Comparison of ENCODE assay signal across 17 cellular contexts in genomic region chr19:2902590-2903218, GRCh38. TPM values are rescaled to one million over a fixed set of nuclear protein-coding genes. Genes with fewer than 3 reads are reported as not detected.
DNase-seq lines count a peak whose midpoint lies in the region; ATAC-seq, FAIRE-seq and TF ChIP-seq lines count a peak whose summit lies in the region.
"Had no signal": no experiment of that assay in that cellular context is flagged by ENCODE, and none has a peak within 500 bp of the region (broad histone marks: within the 10 kb centered on the region; RNA-seq: fewer than 3 reads in every experiment).

No MANE protein-coding gene starts in this region.

- H3K9me3 Mint-ChIP-seq in CD4-positive, alpha-beta memory T cell, result peaks cover 0 to 4% (median under 1%) of the 10 kb centered on the region in 8 donors
- H3K9me3 Mint-ChIP-seq in WTC11, result peaks cover 4% of the 10 kb centered on the region

- H3K9me3 ChIP-seq in BLaER1 treated with 17β-estradiol and CSF1 and Interleukin-3, amounts not matched to agents 10 nM and 100 nM (replicated peaks in 1 of 11), result peaks cover 26 to 46% (median 36%) of the 10 kb centered on the region in 11 experiments
- H3K9me3 ChIP-seq in CD4-positive, alpha-beta memory T cell (ENCODE audit: control insufficient read depth in 1 of 2, low read length in 2 of 2), result no peaks in the 10 kb centered on the region
- H3K9me3 ChIP-seq in keratinocyte (ENCODE audit: control insufficient read depth, low read depth, low read length), result no peaks in the 10 kb centered on the region
- H3K9me3 ChIP-seq: mucosa of descending colon had no signal

- POLR2A ChIA-PET in CD4-positive, alpha-beta memory T cell (lab: Charles Lee; ENCODE audit: partially characterized antibody), result no interaction called here
- POLR2A ChIA-PET in WTC11 (lab: Charles Lee), result no interaction called here

- H3K27me3 Mint-ChIP-seq in CD4-positive, alpha-beta memory T cell, result no peaks in the 10 kb centered on the region
- peaks cover 3% of the 10 kb centered on the region for H3K27me3 Mint-ChIP-seq in WTC11 (ENCODE audit: low read depth)

- no peaks in the 10 kb centered on the region for H3K9me1 ChIP-seq in keratinocyte (ENCODE audit: control insufficient read depth, extremely low read depth, insufficient read depth, low read length)

- peaks cover 60% of the 10 kb centered on the region for H3K79me2 ChIP-seq in keratinocyte (ENCODE audit: control insufficient read depth, insufficient read depth, low read length)

- peak overlapping the region in 1 of 7 donors; percentile 35 for H3K27ac Mint-ChIP-seq in CD4-positive, alpha-beta memory T cell
- 0 out of 2 replicates have a peak overlapping the region, but pooled peaks have one; percentile 15 for H3K27ac Mint-ChIP-seq in WTC11

- no peaks in the 10 kb centered on the region for H3K27me3 ChIP-seq in BLaER1 treated with 17β-estradiol and CSF1 and Interleukin-3, amounts not matched to agents 10 nM and 100 nM
- no peaks in the 10 kb centered on the region for H3K27me3 ChIP-seq in CD4-positive, alpha-beta memory T cell (ENCODE audit: insufficient read depth, low read length)
- H3K27me3 ChIP-seq in keratinocyte (ENCODE audit: control insufficient read depth, extremely low read depth, insufficient read depth, low read length), result no peaks in the 10 kb centered on the region

- intact Hi-C loops in CD4-positive, alpha-beta memory T cell (cut with micrococcal nuclease), result no loop called here

- DNase-seq in CD4-positive, alpha-beta memory T cell, result no peak
- DNase-seq in WTC11 (ENCODE audit: low spot score) (no peak), keratinocyte (ENCODE audit: low read depth, low spot score) (no peak), ureter (ENCODE audit: low spot score) (no peak), G401 (ENCODE audit: low spot score) (no peak)
- DNase-seq: activated CD8-positive, alpha-beta memory T cell treated with anti-CD3 and anti-CD28 coated beads for 24 hours; EL; head of caudate nucleus; Kasumi-1; kidney glomerular epithelial cell; NCI-H1436 treated with DMSO at 0.1 percent for 48 hours; stimulated activated CD4-positive, alpha-beta T cell treated with anti-CD3 and anti-CD28 coated beads, Interleukin-12 subunit alpha, Interleukin-12 subunit beta, amount 100 ng/mL, for 4 hours had no signal

- FAIRE-seq in keratinocyte (lab: Jason Lieb, UNC), result peak; percentile 36

- CTCF ChIA-PET in CD4-positive, alpha-beta memory T cell (lab: Charles Lee; ENCODE audit: partially characterized antibody), result no interaction called here
- CTCF ChIA-PET in WTC11 (lab: Charles Lee), result interaction anchor here (0.5 to 1.4 kb wide), 2 partner anchors 15 to 193 kb away, joined by 3 read pairs; no protein-coding TSS in a partner anchor

- H2AFZ ChIP-seq in keratinocyte (ENCODE audit: control insufficient read depth, low read length), result no peak overlapping the region

- H3K36me3 ChIP-seq in BLaER1 treated with 17β-estradiol and CSF1 and Interleukin-3, amounts not matched to agents 10 nM and 100 nM, result peaks cover 0 to 24% (median 18%) of the 10 kb centered on the region in 11 experiments; a peak in 19 of 22 replicates
- no peaks in the 10 kb centered on the region for H3K36me3 ChIP-seq in CD4-positive, alpha-beta memory T cell (ENCODE audit: insufficient read depth, low read length)
- H3K36me3 ChIP-seq in keratinocyte (ENCODE audit: control insufficient read depth in 2 of 2, extremely low read depth in 1 of 2, insufficient read depth in 2 of 2, low read length in 2 of 2), result peaks cover 0 to 4% of the 10 kb centered on the region in 2 experiments

- H3K4me1 Mint-ChIP-seq in CD4-positive, alpha-beta memory T cell, result peaks cover 19 to 37% (median 24%) of the 10 kb centered on the region in 4 donors
- peaks cover 10% of the 10 kb centered on the region for H3K4me1 Mint-ChIP-seq in WTC11

- H3K4me3 ChIP-seq in BLaER1 treated with 17β-estradiol and CSF1 and Interleukin-3, amounts not matched to agents 10 nM and 100 nM, result peak overlapping the region in 6 of 10 experiments; percentile 5 to 90 (median 56); a peak in 4 of 20 replicates
- no peak overlapping the region for H3K4me3 ChIP-seq in CD4-positive, alpha-beta memory T cell (ENCODE audit: low read length in 2 of 2)
- H3K4me3 ChIP-seq in keratinocyte (ENCODE audit: control insufficient read depth in 2 of 3, extremely low read depth in 1 of 3, insufficient read depth in 2 of 3, low read depth in 1 of 3, low read length in 3 of 3), result peak overlapping the region in 1 of 3 experiments; percentile 79
- H3K4me3 ChIP-seq: mucosa of descending colon had no signal

- peak overlapping the region in 8 of 11 experiments; percentile 13 to 90 (median 84); a peak in 13 of 22 replicates for H3K9ac ChIP-seq in BLaER1 treated with 17β-estradiol and CSF1 and Interleukin-3, amounts not matched to agents 10 nM and 100 nM
- no peak overlapping the region for H3K9ac ChIP-seq in keratinocyte (ENCODE audit: control insufficient read depth, extremely low read depth, insufficient read depth, low read length)

- no peak for ATAC-seq in WTC11
- no peak for ATAC-seq in HG02642 (IDR thresholded peaks at IDR 0.05; ENCODE audit: poor library complexity, unreplicated experiment)
- no peak for ATAC-seq in GM18520 (IDR thresholded peaks at IDR 0.05; ENCODE audit: unreplicated experiment)

- H3K4me3 Mint-ChIP-seq in CD4-positive, alpha-beta memory T cell, result peak overlapping the region in 6 of 8 donors; percentile 67 to 100 (median 94)
- peak overlapping the region; percentile 97 for H3K4me3 Mint-ChIP-seq in WTC11
- H3K4me3 Mint-ChIP-seq: CD14-positive monocyte had no signal

- peaks cover 0 to 31% (median 24%) of the 10 kb centered on the region in 11 experiments; a peak in 13 of 22 replicates for H4K20me1 ChIP-seq in BLaER1 treated with 17β-estradiol and CSF1 and Interleukin-3, amounts not matched to agents 10 nM and 100 nM
- H4K20me1 ChIP-seq in keratinocyte (ENCODE audit: control insufficient read depth, extremely low read depth, insufficient read depth, low read length), result no peaks in the 10 kb centered on the region

- peaks cover 27 to 59% (median 52%) of the 10 kb centered on the region in 10 experiments for H3K4me1 ChIP-seq in BLaER1 treated with 17β-estradiol and CSF1 and Interleukin-3, amounts not matched to agents 10 nM and 100 nM
- peaks cover 15% of the 10 kb centered on the region for H3K4me1 ChIP-seq in CD4-positive, alpha-beta memory T cell (ENCODE audit: insufficient read depth, low read length)
- peaks cover 15% of the 10 kb centered on the region for H3K4me1 ChIP-seq in keratinocyte (ENCODE audit: control insufficient read depth, extremely low read depth, insufficient read depth, low read length)

- TF ChIP-seq CTCF in WTC11 (IDR thresholded peaks at IDR 0.05) (no peak), keratinocyte (optimal IDR thresholded peaks at IDR 0.05 in 1 of 3, IDR thresholded peaks at IDR 0.05 in 1 of 3, conservative IDR thresholded peaks at IDR 0.05 in 1 of 3; ENCODE audit: extremely low read depth in 1 of 3, insufficient read depth in 2 of 3, low read length in 3 of 3) (no peak)

- dilution Hi-C loops in keratinocyte (cut with MboI; ENCODE audit: extremely low pct_ligation_motif_present, low sequenced_read_pairs), result no loop called here

- H3K4me2 ChIP-seq in BLaER1 treated with 17β-estradiol and CSF1 and Interleukin-3, amounts not matched to agents 10 nM and 100 nM, result peak overlapping the region; percentile 76 to 94 (median 86)
- peak overlapping the region; percentile 94 for H3K4me2 ChIP-seq in keratinocyte (ENCODE audit: control insufficient read depth, extremely low read depth, insufficient read depth, low read depth, low read length)

- in situ Hi-C loops in G401 (cut with HindIII; ENCODE audit: low sequenced_read_pairs), result no loop called here

- H3K27ac ChIP-seq in BLaER1 treated with 17β-estradiol and CSF1 and Interleukin-3, amounts not matched to agents 10 nM and 100 nM, result peak overlapping the region in 2 of 11 experiments; percentile 30 to 36; a peak in 3 of 22 replicates
- H3K27ac ChIP-seq in CD4-positive, alpha-beta memory T cell (ENCODE audit: low read depth, low read length), result no peak overlapping the region
- H3K27ac ChIP-seq in keratinocyte (ENCODE audit: control insufficient read depth, insufficient read depth, low read length), result no peak overlapping the region

- peaks cover 4 to 5% of the 10 kb centered on the region in 2 donors for H3K36me3 Mint-ChIP-seq in CD4-positive, alpha-beta memory T cell
- no peaks in the 10 kb centered on the region for H3K36me3 Mint-ChIP-seq in WTC11

RNA-seq across cellular contexts. Expression of gene ZNF57, which starts 2.0 kb away (rescaled TPM):
- 1 to 10 TPM; 4.2 to 4.7 TPM for total RNA-seq in CD4-positive, alpha-beta memory T cell
- 1 to 10 TPM; 2.1 to 4.1 TPM for polyA plus RNA-seq in CD4-positive, alpha-beta memory T cell
- 6.7 to 8.9 TPM (median 6.8 TPM) in 3 replicates for total RNA-seq in WTC11 (2021)
- 9.4 to 10.1 TPM (median 9.7 TPM) in 3 replicates for polyA plus RNA-seq in keratinocyte
- polyA plus RNA-seq in keratinocyte (2011; ENCODE audit: low read depth), result 13.6 TPM
- 5.2 and 9.5 TPM in 2 replicates for polyA plus RNA-seq in keratinocyte (2011; cell fraction: cytosol; rRNA removed)
- polyA plus RNA-seq in keratinocyte (2011; cell fraction: nucleus; rRNA removed), result 10.3 and 10.9 TPM in 2 replicates
- polyA plus RNA-seq in keratinocyte (2012; ENCODE audit: low replicate concordance), result 6.6 and 16.9 TPM in 2 replicates
- polyA minus RNA-seq in keratinocyte, result 3.3 to 15.6 TPM (median 15.3 TPM) in 3 replicates
- 8.6 TPM for polyA minus RNA-seq in keratinocyte (2011; cell fraction: cytosol; rRNA and poly(A)+ RNA removed)
- 6.0 and 9.4 TPM in 2 replicates for polyA minus RNA-seq in keratinocyte (2011; cell fraction: nucleus; rRNA and poly(A)+ RNA removed)
- total RNA-seq in ureter, result 9.6 TPM
- 12.0 and 20.8 TPM in 2 replicates for total RNA-seq in G401 (2014; rRNA removed; shearing (Covaris generic))

RNA-seq across cellular contexts. Expression of gene ZNF556, which starts 35.6 kb away (rescaled TPM):
- total RNA-seq in CD4-positive, alpha-beta memory T cell, result not detected
- polyA plus RNA-seq in CD4-positive, alpha-beta memory T cell, result not detected
- total RNA-seq in WTC11 (2021) (0.02 to 0.11 TPM in 2 of 3 replicates, not detected in the other), ureter (not detected)
- 0.01 to 0.05 TPM in 2 of 3 replicates, not detected in the other for polyA plus RNA-seq in keratinocyte
- polyA plus RNA-seq in keratinocyte (2011; ENCODE audit: low read depth), result 0.19 TPM
- polyA plus RNA-seq in keratinocyte (2011; cell fraction: cytosol; rRNA removed), result not detected in 2 replicates
- 0.05 TPM in 1 of 2 replicates, not detected in the other for polyA plus RNA-seq in keratinocyte (2011; cell fraction: nucleus; rRNA removed)
- not detected in 2 replicates for polyA plus RNA-seq in keratinocyte (2012; ENCODE audit: low replicate concordance)
- 0.03 to 0.10 TPM in 2 of 3 replicates, not detected in the other for polyA minus RNA-seq in keratinocyte
- polyA minus RNA-seq in keratinocyte (2011; cell fraction: cytosol; rRNA and poly(A)+ RNA removed), result not detected
- not detected in 2 replicates for polyA minus RNA-seq in keratinocyte (2011; cell fraction: nucleus; rRNA and poly(A)+ RNA removed)
- 0.25 and 0.31 TPM in 2 replicates for total RNA-seq in G401 (2014; rRNA removed; shearing (Covaris generic))
- polyA plus RNA-seq: CD14-positive monocyte had no signal

RNA-seq across cellular contexts. Expression of gene ZNF77, which starts 42.1 kb away (rescaled TPM):
- total RNA-seq in CD4-positive, alpha-beta memory T cell, result 1 to 10 TPM; 5.8 to 6.4 TPM
- 1 to 10 TPM in 1 of 2 donors, under 1 TPM in 1; 0.21 to 2.4 TPM for polyA plus RNA-seq in CD4-positive, alpha-beta memory T cell
- 4.5 to 5.6 TPM (median 4.7 TPM) in 3 replicates for total RNA-seq in WTC11 (2021)
- polyA plus RNA-seq in keratinocyte, result 4.7 to 6.0 TPM (median 5.2 TPM) in 3 replicates
- 4.2 TPM for polyA plus RNA-seq in keratinocyte (2011; ENCODE audit: low read depth)
- 2.6 and 4.2 TPM in 2 replicates for polyA plus RNA-seq in keratinocyte (2011; cell fraction: cytosol; rRNA removed)
- 9.4 and 10.1 TPM in 2 replicates for polyA plus RNA-seq in keratinocyte (2011; cell fraction: nucleus; rRNA removed)
- polyA plus RNA-seq in keratinocyte (2012; ENCODE audit: low replicate concordance), result 2.3 and 4.3 TPM in 2 replicates
- 2.6 to 5.5 TPM (median 5.2 TPM) in 3 replicates for polyA minus RNA-seq in keratinocyte
- 3.5 TPM for polyA minus RNA-seq in keratinocyte (2011; cell fraction: cytosol; rRNA and poly(A)+ RNA removed)
- 2.7 and 5.6 TPM in 2 replicates for polyA minus RNA-seq in keratinocyte (2011; cell fraction: nucleus; rRNA and poly(A)+ RNA removed)
- total RNA-seq in ureter, result 6.6 TPM
- 6.5 and 7.1 TPM in 2 replicates for total RNA-seq in G401 (2014; rRNA removed; shearing (Covaris generic))

Comparison
In these comparisons a context has a peak if more than half of its experiments do, and no peak if none do; other contexts are left out.
1. H3K4me3 ChIP-seq: peak in BLaER1 treated with 17β-estradiol and CSF1 and Interleukin-3, amounts not matched to agents 10 nM and 100 nM (6 of 10); none in CD4-positive, alpha-beta memory T cell (0 of 2).